ENCODE assay signal across 8 cellular contexts in genomic region chr7:31134246-31135188, GRCh38.
DNase-seq lines count a peak whose midpoint lies in the region; ATAC-seq and TF ChIP-seq lines count a peak whose summit lies in the region.

No MANE protein-coding gene starts in this region.

- no peak overlapping the region for H3K4me3 ChIP-seq in CD4-positive, alpha-beta memory T cell (ENCODE audit: low read length in 2 of 2)

- no peaks in the 10 kb centered on the region for H3K27me3 ChIP-seq in CD4-positive, alpha-beta memory T cell (ENCODE audit: insufficient read depth, low read length)

- H3K27ac ChIP-seq in CD4-positive, alpha-beta memory T cell (ENCODE audit: low read depth, low read length), result no peak overlapping the region

- CTCF ChIA-PET in CD4-positive, alpha-beta memory T cell (lab: Charles Lee; ENCODE audit: partially characterized antibody), result interaction anchor here (1.0 to 7.1 kb wide), 9 partner anchors 8 to 182 kb away, joined by 3 to 117 read pairs (median 6); no protein-coding TSS in a partner anchor
- CTCF ChIA-PET in activated CD4-positive, alpha-beta T cell treated with anti-CD3 and anti-CD28 coated beads for 36 hours (lab: Charles Lee), result interaction anchor here (0.6 to 7.0 kb wide), 42 partner anchors 8 to 1615 kb away, joined by 3 to 72 read pairs (median 4); no protein-coding TSS in a partner anchor

- H3K9me3 Mint-ChIP-seq in CD4-positive, alpha-beta memory T cell, result no peaks in the 10 kb centered on the region
- no peaks in the 10 kb centered on the region for H3K9me3 Mint-ChIP-seq in activated CD4-positive, alpha-beta T cell treated with anti-CD3 and anti-CD28 coated beads for 36 hours (ENCODE audit: low read depth)
- H3K9me3 Mint-ChIP-seq in endothelial cell (ENCODE audit: unreplicated experiment), result no peaks in the 10 kb centered on the region
- H3K9me3 Mint-ChIP-seq in stimulated activated naive B cell treated with anti-CD40 and anti-IgM and Interleukin-4, amounts not matched to agents 10 μg/mL and 1 μg/mL and 100 μg/mL, for 72 hours, result no peaks in the 10 kb centered on the region

- peaks cover 3 to 9% (median 4%) of the 10 kb centered on the region in 4 donors for H3K4me1 Mint-ChIP-seq in CD4-positive, alpha-beta memory T cell
- H3K4me1 Mint-ChIP-seq in activated CD4-positive, alpha-beta T cell treated with anti-CD3 and anti-CD28 coated beads for 36 hours, result no peaks in the 10 kb centered on the region
- H3K4me1 Mint-ChIP-seq in endothelial cell (ENCODE audit: unreplicated experiment), result no peaks in the 10 kb centered on the region
- H3K4me1 Mint-ChIP-seq in stimulated activated naive B cell treated with anti-CD40 and anti-IgM and Interleukin-4, amounts not matched to agents 10 μg/mL and 1 μg/mL and 100 μg/mL, for 72 hours, result peaks cover 0 to 4% of the 10 kb centered on the region in 2 donors

- peak overlapping the region in 1 of 8 donors; percentile 37 for H3K4me3 Mint-ChIP-seq in CD4-positive, alpha-beta memory T cell
- H3K4me3 Mint-ChIP-seq in activated CD4-positive, alpha-beta T cell treated with anti-CD3 and anti-CD28 coated beads for 36 hours, result no peak overlapping the region
- H3K4me3 Mint-ChIP-seq in endothelial cell (ENCODE audit: unreplicated experiment), result no peak overlapping the region
- no peak overlapping the region for H3K4me3 Mint-ChIP-seq in stimulated activated naive B cell treated with anti-CD40 and anti-IgM and Interleukin-4, amounts not matched to agents 10 μg/mL and 1 μg/mL and 100 μg/mL, for 72 hours

- intact Hi-C loops in CD4-positive, alpha-beta memory T cell (cut with micrococcal nuclease), result no loop called here
- intact Hi-C loops in activated CD4-positive, alpha-beta T cell treated with anti-CD3 and anti-CD28 coated beads for 36 hours (cut with DNase I, micrococcal nuclease), result loop anchor here (1.0 to 5.0 kb wide), 5 partner anchors 354 to 1068 kb away; no protein-coding TSS in a partner anchor

- POLR2A ChIA-PET in CD4-positive, alpha-beta memory T cell (lab: Charles Lee; ENCODE audit: partially characterized antibody), result no interaction called here
- POLR2A ChIA-PET in activated CD4-positive, alpha-beta T cell treated with anti-CD3 and anti-CD28 coated beads for 36 hours (lab: Charles Lee), result no interaction called here

- H3K36me3 ChIP-seq in CD4-positive, alpha-beta memory T cell (ENCODE audit: insufficient read depth, low read length), result no peaks in the 10 kb centered on the region

- H3K27ac Mint-ChIP-seq in CD4-positive, alpha-beta memory T cell, result no peak overlapping the region
- H3K27ac Mint-ChIP-seq in activated CD4-positive, alpha-beta T cell treated with anti-CD3 and anti-CD28 coated beads for 36 hours, result no peak overlapping the region
- no peak overlapping the region for H3K27ac Mint-ChIP-seq in endothelial cell (ENCODE audit: unreplicated experiment)
- H3K27ac Mint-ChIP-seq in stimulated activated naive B cell treated with anti-CD40 and anti-IgM and Interleukin-4, amounts not matched to agents 10 μg/mL and 1 μg/mL and 100 μg/mL, for 72 hours, result peak overlapping the region; percentile 31

- TF ChIP-seq CTCF in endothelial cell (IDR thresholded peaks at IDR 0.05; ENCODE audit: unreplicated experiment), result peak; percentile 75

- ATAC-seq in GM19035 (IDR thresholded peaks at IDR 0.05; ENCODE audit: unreplicated experiment), result peak; percentile 90
- peak; percentile 93 for ATAC-seq in HG03342 (IDR thresholded peaks at IDR 0.05; ENCODE audit: unreplicated experiment)
- ATAC-seq in activated CD4-positive, alpha-beta T cell treated with anti-CD3 and anti-CD28 coated beads for 36 hours, result peak; percentile 64
- ATAC-seq in stimulated activated naive B cell treated with anti-CD40 and anti-IgM and Interleukin-4, amounts not matched to agents 10 μg/mL and 1 μg/mL and 100 μg/mL, for 72 hours (replicated peaks), result peak; percentile 87 to 90

- no peaks in the 10 kb centered on the region for H3K9me3 ChIP-seq in CD4-positive, alpha-beta memory T cell (ENCODE audit: control insufficient read depth in 1 of 2, low read length in 2 of 2)

- H3K4me1 ChIP-seq in CD4-positive, alpha-beta memory T cell (ENCODE audit: insufficient read depth, low read length), result no peaks in the 10 kb centered on the region

- peaks cover 0 to 5% of the 10 kb centered on the region in 2 donors for H3K27me3 Mint-ChIP-seq in CD4-positive, alpha-beta memory T cell
- peaks cover 2% of the 10 kb centered on the region for H3K27me3 Mint-ChIP-seq in activated CD4-positive, alpha-beta T cell treated with anti-CD3 and anti-CD28 coated beads for 36 hours
- peaks cover 6% of the 10 kb centered on the region for H3K27me3 Mint-ChIP-seq in endothelial cell (ENCODE audit: unreplicated experiment)
- peaks cover under 1 to 10% of the 10 kb centered on the region in 2 donors for H3K27me3 Mint-ChIP-seq in stimulated activated naive B cell treated with anti-CD40 and anti-IgM and Interleukin-4, amounts not matched to agents 10 μg/mL and 1 μg/mL and 100 μg/mL, for 72 hours

- H3K36me3 Mint-ChIP-seq in CD4-positive, alpha-beta memory T cell, result no peaks in the 10 kb centered on the region
- H3K36me3 Mint-ChIP-seq in activated CD4-positive, alpha-beta T cell treated with anti-CD3 and anti-CD28 coated beads for 36 hours (ENCODE audit: low read depth), result no peaks in the 10 kb centered on the region
- no peaks in the 10 kb centered on the region for H3K36me3 Mint-ChIP-seq in endothelial cell (ENCODE audit: low read depth, unreplicated experiment)
- H3K36me3 Mint-ChIP-seq in stimulated activated naive B cell treated with anti-CD40 and anti-IgM and Interleukin-4, amounts not matched to agents 10 μg/mL and 1 μg/mL and 100 μg/mL, for 72 hours, result no peaks in the 10 kb centered on the region

- peak in 4 of 5 donors; percentile 18 to 39 (median 31) for DNase-seq in CD4-positive, alpha-beta memory T cell
- DNase-seq in NCI-H345 treated with DMSO at 0.1 percent for 48 hours (lab: John Stamatoyannopoulos, UW; ENCODE audit: unreplicated experiment) (peak; percentile 71), endothelial cell (ENCODE audit: low spot score) (peak; percentile 83), midbrain (lab: John Stamatoyannopoulos, UW) (peak; percentile 86)
- DNase-seq in activated CD4-positive, alpha-beta T cell treated with anti-CD3 and anti-CD28 coated beads for 36 hours, result peak; percentile 73
- peak; percentile 16 for DNase-seq in stimulated activated naive B cell treated with anti-CD40 and anti-IgM and Interleukin-4, amounts not matched to agents 10 μg/mL and 1 μg/mL and 100 μg/mL, for 72 hours

Comparison
In these comparisons a context has a peak if more than half of its experiments do, and no peak if none do; other contexts are left out.
1. DNase-seq: peak in every context shown above with its lines; median percentile 86 in midbrain; 83 in endothelial cell; 73 in activated CD4-positive, alpha-beta T cell treated with anti-CD3 and anti-CD28 coated beads for 36 hours; 71 in NCI-H345 treated with DMSO at 0.1 percent for 48 hours; 31 in CD4-positive, alpha-beta memory T cell; 16 in stimulated activated naive B cell treated with anti-CD40 and anti-IgM and Interleukin-4, amounts not matched to agents 10 μg/mL and 1 μg/mL and 100 μg/mL, for 72 hours.